Comparison of ENCODE assay signal across 8 cellular contexts in genomic region chr16:56933266-56933619, GRCh38. TPM values are rescaled to one million over a fixed set of nuclear protein-coding genes. Genes with fewer than 3 reads are reported as not detected.
DNase-seq lines count a peak whose midpoint lies in the region; ATAC-seq and TF ChIP-seq lines count a peak whose summit lies in the region.

No MANE protein-coding gene starts in this region.

- no peaks in the 10 kb centered on the region for H3K27me3 ChIP-seq in CD4-positive, alpha-beta memory T cell (ENCODE audit: insufficient read depth, low read length)
- H3K27me3 ChIP-seq in duodenal mucosa (ENCODE audit: control insufficient read depth in 1 of 2, insufficient read depth in 2 of 2, low read length in 2 of 2), result no peaks in the 10 kb centered on the region

- peaks cover 30 to 63% (median 44%) of the 10 kb centered on the region in 4 donors for H3K4me1 Mint-ChIP-seq in CD4-positive, alpha-beta memory T cell
- H3K4me1 Mint-ChIP-seq in neural crest cell, result peaks cover 52% of the 10 kb centered on the region

- no peaks in the 10 kb centered on the region for H3K9me3 ChIP-seq in CD4-positive, alpha-beta memory T cell (ENCODE audit: control insufficient read depth in 1 of 2, low read length in 2 of 2)
- no peaks in the 10 kb centered on the region for H3K9me3 ChIP-seq in duodenal mucosa (ENCODE audit: control insufficient read depth in 1 of 2, low read length in 2 of 2)

- CTCF ChIA-PET in CD4-positive, alpha-beta memory T cell (lab: Charles Lee; ENCODE audit: partially characterized antibody), result interaction anchor here (1.0 to 1.9 kb wide), 3 partner anchors 25 to 66 kb away, joined by 5 to 7 read pairs (median 5); no protein-coding TSS in a partner anchor

- peaks cover 27 to 60% of the 10 kb centered on the region in 2 donors for H3K36me3 Mint-ChIP-seq in CD4-positive, alpha-beta memory T cell
- H3K36me3 Mint-ChIP-seq in neural crest cell (ENCODE audit: low read depth), result peaks cover 4% of the 10 kb centered on the region

- no peak for ATAC-seq in GM18520 (IDR thresholded peaks at IDR 0.05; ENCODE audit: unreplicated experiment)

- peak overlapping the region; percentile 96 for H3K27ac ChIP-seq in CD4-positive, alpha-beta memory T cell (ENCODE audit: low read depth, low read length)
- H3K27ac ChIP-seq in duodenal mucosa (ENCODE audit: low read depth, low read length), result peak overlapping the region; percentile 99

- peaks cover 25% of the 10 kb centered on the region for H3K36me3 ChIP-seq in CD4-positive, alpha-beta memory T cell (ENCODE audit: insufficient read depth, low read length)
- H3K36me3 ChIP-seq in duodenal mucosa (ENCODE audit: control insufficient read depth in 1 of 2, insufficient read depth in 2 of 2, low read length in 2 of 2), result peaks cover 29 to 40% of the 10 kb centered on the region in 2 donors

- H3K4me3 ChIP-seq in CD4-positive, alpha-beta memory T cell (ENCODE audit: low read length in 2 of 2), result peak overlapping the region; percentile 51 to 83
- peak overlapping the region; percentile 94 to 97 for H3K4me3 ChIP-seq in duodenal mucosa (ENCODE audit: low read depth in 1 of 2, low read length in 2 of 2)

- DNase-seq in CD4-positive, alpha-beta memory T cell, result no peak
- DNase-seq in NCI-H69 (lab: John Stamatoyannopoulos, UW) (peak; percentile 49), neural crest cell (ENCODE audit: low read depth, low spot score) (no peak), NCI-H2196 treated with DMSO at 0.1 percent for 48 hours (lab: John Stamatoyannopoulos, UW; ENCODE audit: unreplicated experiment) (no peak), hippocampal formation (lab: John Stamatoyannopoulos, UW) (no peak), OCI-M2 (lab: John Stamatoyannopoulos, UW; ENCODE audit: unreplicated experiment) (no peak)

- H3K27me3 Mint-ChIP-seq in CD4-positive, alpha-beta memory T cell, result no peaks in the 10 kb centered on the region
- no peaks in the 10 kb centered on the region for H3K27me3 Mint-ChIP-seq in neural crest cell (ENCODE audit: low read depth)

- H3K4me3 Mint-ChIP-seq in CD4-positive, alpha-beta memory T cell, result peak overlapping the region; percentile 95 to 99 (median 98)
- H3K4me3 Mint-ChIP-seq in neural crest cell, result peak overlapping the region; percentile 95

- intact Hi-C loops in CD4-positive, alpha-beta memory T cell (cut with micrococcal nuclease), result loop anchor here (2.0 to 10.0 kb wide), 2 partner anchors 56 to 208 kb away; partner anchors contain the start of gene NLRC5

- peak overlapping the region; percentile 86 to 99 (median 98) for H3K27ac Mint-ChIP-seq in CD4-positive, alpha-beta memory T cell
- H3K27ac Mint-ChIP-seq in neural crest cell (ENCODE audit: unreplicated experiment), result no peak overlapping the region

- H3K4me1 ChIP-seq in CD4-positive, alpha-beta memory T cell (ENCODE audit: insufficient read depth, low read length), result peaks cover 60% of the 10 kb centered on the region
- H3K4me1 ChIP-seq in duodenal mucosa (ENCODE audit: control insufficient read depth in 1 of 2, insufficient read depth in 2 of 2, low read length in 2 of 2), result peaks cover 26 to 34% of the 10 kb centered on the region in 2 donors

- no peaks in the 10 kb centered on the region for H3K9me3 Mint-ChIP-seq in CD4-positive, alpha-beta memory T cell
- no peaks in the 10 kb centered on the region for H3K9me3 Mint-ChIP-seq in neural crest cell

- H3K9ac ChIP-seq in duodenal mucosa (ENCODE audit: low read depth in 1 of 2, low read length in 2 of 2), result peak overlapping the region; percentile 97 to 98

- TF ChIP-seq CTCF in neural crest cell (conservative IDR thresholded peaks at IDR 0.05), result no peak

- POLR2A ChIA-PET in CD4-positive, alpha-beta memory T cell (lab: Charles Lee; ENCODE audit: partially characterized antibody), result interaction anchor here (0.6 to 4.7 kb wide), 16 partner anchors 9 to 514 kb away, joined by 3 to 51 read pairs (median 4); partner anchors contain the start of genes CIAPIN1, COQ9 and NLRC5

RNA-seq across cellular contexts. Expression of gene HERPUD1, which starts 1.3 kb away (rescaled TPM):
- 100 to 1,000 TPM; 130 to 136 TPM for total RNA-seq in CD4-positive, alpha-beta memory T cell
- polyA plus RNA-seq in CD4-positive, alpha-beta memory T cell, result 100 to 1,000 TPM; 110 to 201 TPM
- total RNA-seq in neural crest cell, result 32.9 and 34.0 TPM in 2 replicates

RNA-seq across cellular contexts. Expression of gene CETP, which starts 28.5 kb away (rescaled TPM):
- not detected for total RNA-seq in CD4-positive, alpha-beta memory T cell
- polyA plus RNA-seq in CD4-positive, alpha-beta memory T cell, result under 1 TPM in 1 of 2 donors, not detected in 1; 0.14 TPM
- not detected in 2 replicates for total RNA-seq in neural crest cell

RNA-seq across cellular contexts. Expression of gene NLRC5, which starts 56.1 kb away (rescaled TPM):
- total RNA-seq in CD4-positive, alpha-beta memory T cell, result 100 to 1,000 TPM; 416 to 457 TPM
- 100 to 1,000 TPM in 1 of 2 donors, 10 to 100 TPM in 1; 41.6 to 151 TPM for polyA plus RNA-seq in CD4-positive, alpha-beta memory T cell
- total RNA-seq in neural crest cell, result 0.26 TPM in 1 of 2 replicates, not detected in the other

Comparison
In these comparisons a context has a peak if more than half of its experiments do, and no peak if none do; other contexts are left out.
1. RNA of gene NLRC5, which starts 56.1 kb away (total RNA-seq): 416 to 457 TPM in CD4-positive, alpha-beta memory T cell; 0.26 TPM in neural crest cell; every median in the first group is over 100 times any median in the second.